Comparison of ENCODE assay signal across 25 cellular contexts in the genomic region with DNA sequence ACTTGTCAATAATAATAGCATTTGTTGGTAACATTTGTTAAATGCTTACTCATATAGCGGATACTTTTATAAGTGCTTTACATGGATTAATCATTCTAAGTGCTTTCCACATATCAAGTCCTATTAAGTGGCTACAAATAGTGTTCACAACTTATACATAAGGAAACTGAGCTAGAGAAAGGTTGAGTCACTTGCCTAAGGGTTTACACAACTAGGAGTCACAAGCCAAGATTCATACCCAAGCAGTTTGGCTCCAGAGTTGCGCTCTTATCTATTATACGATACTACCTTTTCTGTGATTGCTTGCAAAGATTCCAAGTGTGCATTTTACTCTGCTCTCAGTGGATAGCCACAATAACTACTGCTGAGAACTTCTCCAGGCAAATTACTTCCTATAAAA.
A peak's percentile ranks its signal among the peaks of the same experiment; 100 is the strongest.
DNase-seq lines count a peak whose midpoint lies in the region; ATAC-seq and TF ChIP-seq lines count a peak whose summit lies in the region.
"Had no signal": no experiment of that assay in that cellular context is flagged by ENCODE, and none has a peak within 500 bp of the region (broad histone marks: within the 10 kb centered on the region; RNA-seq: fewer than 3 reads in every experiment).

No MANE protein-coding gene starts in this region.

- no peaks in the 10 kb centered on the region for H3K4me1 ChIP-seq in left ventricle myocardium inferior
- H3K4me1 ChIP-seq in effector memory CD4-positive, alpha-beta T cell (ENCODE audit: control insufficient read depth, insufficient read depth, low read length, poor library complexity, severe bottlenecking) = no peaks in the 10 kb centered on the region
- H3K4me1 ChIP-seq: Peyer's patch, SJSA1 had no signal

- H3K27me3 ChIP-seq in left ventricle myocardium inferior (ENCODE audit: low read depth) = no peaks in the 10 kb centered on the region
- no peaks in the 10 kb centered on the region for H3K27me3 ChIP-seq in effector memory CD4-positive, alpha-beta T cell (replicated peaks; ENCODE audit: control insufficient read depth, insufficient read depth, low read length, poor library complexity, severe bottlenecking)
- H3K27me3 ChIP-seq: Peyer's patch, SJSA1 had no signal

- TF ChIP-seq CTCF in left ventricle myocardium inferior (IDR thresholded peaks at IDR 0.05; ENCODE audit: borderline replicate concordance) = no peak
- TF ChIP-seq CTCF in foreskin fibroblast (IDR thresholded peaks at IDR 0.05; ENCODE audit: low read depth, low read length) = no peak

- DNase-seq in left cardiac atrium = no peak
- DNase-seq in left ventricle myocardium inferior = no peak
- DNase-seq in left lobe of liver (ENCODE audit: low spot score) = no peak
- DNase-seq in activated T-cell treated with anti-CD3 and anti-CD28 coated beads, Interleukin-2, amount 50 U/mL, for 1 hour = no peak
- no peak for DNase-seq in foreskin fibroblast
- DNase-seq in effector memory CD4-positive, alpha-beta T cell = no peak
- DNase-seq: 8988T; Calu3; CD8-positive, alpha-beta memory T cell; DMS153; GDM1; KG1; NCI-H1092 treated with DMSO at 0.1 percent for 48 hours; NCI-H146; NCI-H2029; NCI-H2227 treated with DMSO at 0.1 percent for 48 hours; NCI-H510A; NCI-H82; Peyer's patch had no signal

- intact Hi-C loops in left cardiac atrium (cut with DNase I) (no loop called here), left ventricle myocardium inferior (cut with micrococcal nuclease) (no loop called here)

- H3K36me3 ChIP-seq in left ventricle myocardium inferior = no peaks in the 10 kb centered on the region
- no peaks in the 10 kb centered on the region for H3K36me3 ChIP-seq in effector memory CD4-positive, alpha-beta T cell (ENCODE audit: control insufficient read depth, insufficient read depth, low read length)
- H3K36me3 ChIP-seq: Peyer's patch, SJSA1 had no signal

- H3K4me3 ChIP-seq in left ventricle myocardium inferior = no peak overlapping the region
- no peak overlapping the region for H3K4me3 ChIP-seq in foreskin fibroblast (ENCODE audit: low read depth in 1 of 2, low read length in 2 of 2)
- no peak overlapping the region for H3K4me3 ChIP-seq in effector memory CD4-positive, alpha-beta T cell (ENCODE audit: insufficient read depth, low read depth, low read length, poor library complexity, severe bottlenecking)
- H3K4me3 ChIP-seq: Peyer's patch, SJSA1 had no signal

- H3K9me3 ChIP-seq in left ventricle myocardium inferior (replicated peaks) = no peaks in the 10 kb centered on the region
- H3K9me3 ChIP-seq in effector memory CD4-positive, alpha-beta T cell (ENCODE audit: control insufficient read depth, low read length) = no peaks in the 10 kb centered on the region
- H3K9me3 ChIP-seq: Peyer's patch, SJSA1 had no signal

- ATAC-seq in left cardiac atrium (peak; percentile 30 to 53), esophagus mucosa (peak; percentile 85), left lobe of liver (peak; percentile 63), GM18861 (IDR thresholded peaks at IDR 0.05; ENCODE audit: unreplicated experiment) (no peak)
- ATAC-seq: HCT116, Right ventricle myocardium inferior had no signal

- H3K27ac ChIP-seq in left ventricle myocardium inferior (replicated peaks) = no peak overlapping the region
- no peak overlapping the region for H3K27ac ChIP-seq in effector memory CD4-positive, alpha-beta T cell (ENCODE audit: insufficient read depth, low read length, poor library complexity, severe bottlenecking)
- H3K27ac ChIP-seq: C4-2B, Peyer's patch, SJSA1 had no signal
